Comparison of ENCODE assay signal across 28 cellular contexts in the genomic region with DNA sequence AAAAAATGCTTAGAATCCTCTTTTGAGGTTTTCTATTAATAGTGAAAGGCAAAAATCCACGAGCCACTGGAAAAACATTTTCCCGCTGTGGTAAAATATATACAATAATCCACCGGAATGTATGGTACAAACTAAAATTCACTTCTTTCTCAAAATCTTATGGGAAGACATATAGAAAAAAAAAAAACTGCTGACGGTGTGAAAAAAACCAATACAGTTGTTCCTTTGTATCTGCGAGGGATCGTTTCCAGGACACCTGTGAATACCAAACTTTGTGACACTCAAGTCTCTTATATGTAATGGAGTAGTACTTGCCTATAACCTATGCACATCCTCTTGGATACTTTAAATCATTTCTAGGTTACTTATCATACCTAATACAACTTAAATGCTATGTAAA. TPM values are rescaled to one million over a fixed set of nuclear protein-coding genes. Genes with fewer than 3 reads are reported as not detected.
DNase-seq lines count a peak whose midpoint lies in the region; ATAC-seq, FAIRE-seq and TF ChIP-seq lines count a peak whose summit lies in the region.
"Had no signal": no experiment of that assay in that cellular context is flagged by ENCODE, and none has a peak within 500 bp of the region (broad histone marks: within the 10 kb centered on the region; RNA-seq: fewer than 3 reads in every experiment).

No MANE protein-coding gene starts in this region.

- H4K20me1 ChIP-seq in HepG2 (ENCODE audit: insufficient read depth, low read length), result no peaks in the 10 kb centered on the region
- no peaks in the 10 kb centered on the region for H4K20me1 ChIP-seq in IMR-90 (ENCODE audit: insufficient read depth, low read length)
- H4K20me1 ChIP-seq in K562 (replicated peaks; ENCODE audit: control insufficient read depth, insufficient read depth, low read length), result no peaks in the 10 kb centered on the region
- H4K20me1 ChIP-seq: BLaER1 had no signal

- no peak overlapping the region for H2BK15ac ChIP-seq in IMR-90 (ENCODE audit: low read depth, low read length)

- TF ChIP-seq EP300 in HepG2 (IDR thresholded peaks at IDR 0.05; ENCODE audit: low read depth in 2 of 2, low read length in 2 of 2) (no peak), HepG2 (CRISPR knock-in tag; IDR thresholded peaks at IDR 0.05; ENCODE audit: borderline replicate concordance) (no peak), K562 (IDR thresholded peaks at IDR 0.05; ENCODE audit: low read length) (no peak)

- H2BK5ac ChIP-seq in IMR-90 (ENCODE audit: low read depth, low read length, poor library complexity, severe bottlenecking), result no peak overlapping the region

- TF ChIP-seq RAD21 in HepG2 (CRISPR knock-in tag; IDR thresholded peaks at IDR 0.05), result no peak
- no peak for TF ChIP-seq RAD21 in IMR-90 (IDR thresholded peaks at IDR 0.05; ENCODE audit: low read length)
- TF ChIP-seq RAD21 in K562 (CRISPR knock-in tag; conservative IDR thresholded peaks at IDR 0.05 in 1 of 2, IDR thresholded peaks at IDR 0.05 in 1 of 2), result no peak

- no peak overlapping the region for H4K91ac ChIP-seq in IMR-90 (ENCODE audit: insufficient read depth, low read depth, low read length)

- H3K4me3 ChIP-seq in HepG2 (replicated peaks in 1 of 3; ENCODE audit: insufficient read depth in 1 of 3, low read depth in 2 of 3, low read length in 3 of 3) (no peak overlapping the region), right lobe of liver (no peak overlapping the region), IMR-90 (ENCODE audit: insufficient read depth, low read depth, low read length) (no peak overlapping the region), K562 (no peak overlapping the region)
- H3K4me3 ChIP-seq: BLaER1 had no signal

- intact Hi-C loops in HepG2 (cut with micrococcal nuclease; ENCODE audit: unreplicated experiment), result no loop called here
- intact Hi-C loops in right lobe of liver (cut with DNase I), result no loop called here
- intact Hi-C loops in IMR-90 (cut with micrococcal nuclease), result no loop called here
- intact Hi-C loops in K562 (cut with micrococcal nuclease), result no loop called here

- H3K9me3 ChIP-seq in HepG2 (ENCODE audit: low read length) (no peaks in the 10 kb centered on the region), right lobe of liver (no peaks in the 10 kb centered on the region), IMR-90 (ENCODE audit: control insufficient read depth, insufficient read depth, low read length) (no peaks in the 10 kb centered on the region), K562 (replicated peaks; ENCODE audit: control insufficient read depth, insufficient read depth, low read depth, low read length) (no peaks in the 10 kb centered on the region)
- H3K9me3 ChIP-seq: BE2C, BLaER1 had no signal

- no peak overlapping the region for H3K18ac ChIP-seq in IMR-90 (ENCODE audit: low read depth, low read length)

- TF ChIP-seq CTCF in HepG2 (CRISPR knock-in tag; IDR thresholded peaks at IDR 0.05) (no peak), right lobe of liver (IDR thresholded peaks at IDR 0.05) (no peak), IMR-90 (conservative IDR thresholded peaks at IDR 0.05; ENCODE audit: low read depth, low read length) (no peak), K562 (IDR thresholded peaks at IDR 0.05 in 2 of 3, conservative IDR thresholded peaks at IDR 0.05 in 1 of 3; ENCODE audit: insufficient read depth in 2 of 3, low read depth in 1 of 3, low read length in 3 of 3) (no peak)

- no peak for FAIRE-seq in HepG2 (lab: Jason Lieb, UNC)
- FAIRE-seq in K562 (lab: Jason Lieb, UNC), result no peak
- FAIRE-seq: G401.6, GM12891, GM19239 had no signal

- H3K56ac ChIP-seq in IMR-90 (ENCODE audit: extremely low read depth, insufficient read depth, low read length), result no peak overlapping the region

- no peaks in the 10 kb centered on the region for H3K36me3 Mint-ChIP-seq in activated naive CD4-positive, alpha-beta T cell treated with anti-CD3 and anti-CD28 coated beads, Interleukin-2, amount 50 U/mL, for 72 hours
- H3K36me3 Mint-ChIP-seq: CD14-positive monocyte; CD4-positive, alpha-beta memory T cell; CD4-positive, CD25-positive, alpha-beta regulatory T cell; CD8-positive, alpha-beta memory T cell had no signal

- DNase-seq in HepG2 (ENCODE audit: low spot score), result no peak
- no peak for DNase-seq in right lobe of liver
- no peak for DNase-seq in IMR-90
- DNase-seq in K562 (ENCODE audit: extremely low read depth in 1 of 4, low spot score in 3 of 4), result no peak
- DNase-seq in activated naive CD4-positive, alpha-beta T cell treated with anti-CD3 and anti-CD28 coated beads, Interleukin-2, amount 50 U/mL, for 72 hours (ENCODE audit: low spot score in 2 of 2), result no peak
- DNase-seq in SK-N-DZ (ENCODE audit: low spot score), result no peak
- DNase-seq: ACHN; BE2C; C1 segment of cervical spinal cord; CD4-positive, alpha-beta memory T cell; CD4-positive, CD25-positive, alpha-beta regulatory T cell; CD8-positive, alpha-beta memory T cell; COR-L47; DMS 273 treated with DMSO at 0.1 percent for 48 hours; DMS153; DND-41; EL; GF-D8 had no signal

- no peak overlapping the region for H3K27ac Mint-ChIP-seq in activated naive CD4-positive, alpha-beta T cell treated with anti-CD3 and anti-CD28 coated beads, Interleukin-2, amount 50 U/mL, for 72 hours
- H3K27ac Mint-ChIP-seq: CD14-positive monocyte; CD4-positive, alpha-beta memory T cell; CD4-positive, CD25-positive, alpha-beta regulatory T cell; CD8-positive, alpha-beta memory T cell had no signal

- H2AK9ac ChIP-seq in IMR-90 (replicated peaks; ENCODE audit: low read depth, low read length, poor library complexity), result no peak overlapping the region

- in situ Hi-C loops in HepG2 (cut with HindIII; ENCODE audit: extremely low pct_ligation_motif_present, low pct_unique_long_range_greater_than_20kb), result no loop called here
- in situ Hi-C loops in IMR-90 (cut with MboI; ENCODE audit: low sequenced_read_pairs), result no loop called here
- in situ Hi-C loops in K562 (cut with MboI), result no loop called here

- no peaks in the 10 kb centered on the region for H3K36me3 ChIP-seq in HepG2 (replicated peaks in 1 of 2; ENCODE audit: control insufficient read depth in 1 of 2, insufficient read depth in 2 of 2, low read length in 2 of 2)
- no peaks in the 10 kb centered on the region for H3K36me3 ChIP-seq in right lobe of liver
- H3K36me3 ChIP-seq in IMR-90 (ENCODE audit: control insufficient read depth, insufficient read depth, low read length), result no peaks in the 10 kb centered on the region
- H3K36me3 ChIP-seq in K562 (ENCODE audit: control insufficient read depth, insufficient read depth, low read length), result no peaks in the 10 kb centered on the region
- H3K36me3 ChIP-seq: BE2C, BLaER1 had no signal

- H2AFZ ChIP-seq in HepG2 (ENCODE audit: low read length) (no peak overlapping the region), IMR-90 (replicated peaks; ENCODE audit: low read length, poor library complexity) (no peak overlapping the region), K562 (ENCODE audit: low read depth, low read length) (no peak overlapping the region)

- no peaks in the 10 kb centered on the region for H3K79me1 ChIP-seq in IMR-90 (ENCODE audit: low read depth in 1 of 2, low read length in 2 of 2)

- WGBS in HepG2 (ENCODE audit: low lambda C conversion rate), result 35% methylated on average over 6 of the region's 6 CpGs
- WGBS in right lobe of liver (ENCODE audit: insufficient coverage, low coverage, low lambda C conversion rate, missing lambda C conversion rate), result 89% methylated on average over 6 of the region's 6 CpGs
- WGBS in IMR-90 (ENCODE audit: extremely low coverage in 2 of 2, insufficient read length in 1 of 2), 2 experiments, result no CpG with 5 or more reads among the region's 6 CpGs
- WGBS in K562 (ENCODE audit: insufficient coverage, low coverage, missing lambda C conversion rate), result 0% methylated on average over 6 of the region's 6 CpGs

- H3K79me2 ChIP-seq in HepG2 (ENCODE audit: insufficient read depth, low read length) (no peaks in the 10 kb centered on the region), K562 (ENCODE audit: control insufficient read depth, insufficient read depth, low read length) (no peaks in the 10 kb centered on the region)

- no peaks in the 10 kb centered on the region; a peak in 1 of 5 replicates for H3K27me3 ChIP-seq in HepG2 (ENCODE audit: control insufficient read depth in 1 of 2, insufficient read depth in 2 of 2, low read length in 2 of 2)
- H3K27me3 ChIP-seq in right lobe of liver, result no peaks in the 10 kb centered on the region
- no peaks in the 10 kb centered on the region for H3K27me3 ChIP-seq in IMR-90 (ENCODE audit: control insufficient read depth, insufficient read depth, low read length)
- no peaks in the 10 kb centered on the region; a peak in 1 of 5 replicates for H3K27me3 ChIP-seq in K562 (ENCODE audit: control insufficient read depth in 2 of 2, insufficient read depth in 2 of 2, low read length in 2 of 2)
- H3K27me3 ChIP-seq: BE2C, BLaER1 had no signal

- dilution Hi-C loops in IMR-90 (cut with HindIII; ENCODE audit: low sequenced_read_pairs, unreplicated experiment), result no loop called here

- no peak overlapping the region for H2BK120ac ChIP-seq in IMR-90 (ENCODE audit: low read depth, low read length)

- no TSS peak for BruUV-seq in HepG2 (replicated peaks; lab: Mats Ljungman, UMichigan)
- BruUV-seq in IMR-90 (replicated peaks; lab: Mats Ljungman, UMichigan), result no TSS peak
- BruUV-seq in K562 (replicated peaks; lab: Mats Ljungman, UMichigan), result no TSS peak

- no peaks in the 10 kb centered on the region for H3K9me1 ChIP-seq in IMR-90 (ENCODE audit: insufficient read depth, low read length)
- no peaks in the 10 kb centered on the region for H3K9me1 ChIP-seq in K562 (ENCODE audit: control insufficient read depth, insufficient read depth, low read length)

- H3K23ac ChIP-seq in IMR-90 (ENCODE audit: low read depth, low read length), result no peak overlapping the region

- H3K9ac ChIP-seq in HepG2 (ENCODE audit: insufficient read depth, low read depth, low read length), result no peak overlapping the region
- no peak overlapping the region for H3K9ac ChIP-seq in IMR-90 (ENCODE audit: low read depth, low read length)
- H3K9ac ChIP-seq in K562 (ENCODE audit: insufficient read depth in 1 of 2, low read depth in 2 of 2, low read length in 2 of 2), result no peak overlapping the region
- H3K9ac ChIP-seq: BLaER1 had no signal

- POLR2A ChIA-PET in HepG2 (lab: Yijun Ruan, JAX), result no interaction called here
- POLR2A ChIA-PET in IMR-90 (lab: Charles Lee; ENCODE audit: unreplicated experiment), result no interaction called here
- POLR2A ChIA-PET in K562 (lab: Yijun Ruan, JAX), result interaction anchor here (0.7 kb wide), 1 partner anchor 336 kb away, joined by 3 read pairs; no protein-coding TSS in a partner anchor

- no peak overlapping the region for H3K14ac ChIP-seq in IMR-90 (replicated peaks; ENCODE audit: low read depth, low read length)

- H2AK5ac ChIP-seq in IMR-90 (ENCODE audit: low read depth, low read length), result no peak overlapping the region

- no peaks in the 10 kb centered on the region for H3K9me3 Mint-ChIP-seq in activated naive CD4-positive, alpha-beta T cell treated with anti-CD3 and anti-CD28 coated beads, Interleukin-2, amount 50 U/mL, for 72 hours
- H3K9me3 Mint-ChIP-seq: CD4-positive, alpha-beta memory T cell had no signal

- no peak overlapping the region for H3K4me2 ChIP-seq in HepG2 (ENCODE audit: low read depth, low read length)
- H3K4me2 ChIP-seq in IMR-90 (ENCODE audit: low read depth, low read length), result no peak overlapping the region
- no peak overlapping the region for H3K4me2 ChIP-seq in K562 (ENCODE audit: insufficient read depth, low read length)
- H3K4me2 ChIP-seq: BLaER1 had no signal

- CTCF ChIA-PET in HepG2 (lab: Yijun Ruan, JAX; ENCODE audit: low intra/inter-chr PET ratio, low total read pairs), result no interaction called here
- CTCF ChIA-PET in IMR-90 (lab: Yijun Ruan, JAX), result no interaction called here
- CTCF ChIA-PET in K562 (lab: Yijun Ruan, JAX; ENCODE audit: low intra/inter-chr PET ratio), result no interaction called here

- no peak overlapping the region for H4K5ac ChIP-seq in IMR-90 (ENCODE audit: low read depth, low read length)

- TF ChIP-seq POLR2A in HepG2 (IDR thresholded peaks at IDR 0.05; ENCODE audit: insufficient read depth in 1 of 2, low read depth in 2 of 2, low read length in 2 of 2), result no peak
- TF ChIP-seq POLR2A in right lobe of liver (IDR thresholded peaks at IDR 0.05), result no peak
- TF ChIP-seq POLR2A in IMR-90 (IDR thresholded peaks at IDR 0.05; ENCODE audit: low read depth, low read length), result no peak
- TF ChIP-seq POLR2A in K562 (conservative IDR thresholded peaks at IDR 0.05), result no peak

- no peak overlapping the region for H3K4ac ChIP-seq in IMR-90 (ENCODE audit: low read depth, low read length)

- no peak for ATAC-seq in HepG2
- no peak for ATAC-seq in right lobe of liver
- ATAC-seq in IMR-90 (ENCODE audit: low read depth), result no peak
- no peak for ATAC-seq in K562
- ATAC-seq in activated naive CD4-positive, alpha-beta T cell treated with anti-CD3 and anti-CD28 coated beads, Interleukin-2, amount 50 U/mL, for 72 hours, result no peak
- no peak for ATAC-seq in HG03520 (IDR thresholded peaks at IDR 0.05; ENCODE audit: unreplicated experiment)

- H2BK20ac ChIP-seq in IMR-90 (ENCODE audit: low read depth, low read length), result no peak overlapping the region

- H3K27ac ChIP-seq in HepG2 (ENCODE audit: extremely low read length, insufficient read depth, low read length) (no peak overlapping the region), right lobe of liver (no peak overlapping the region), IMR-90 (ENCODE audit: insufficient read depth, low read length) (no peak overlapping the region), K562 (ENCODE audit: extremely low read depth, low read depth, low read length) (no peak overlapping the region)
- H3K27ac ChIP-seq: 22Rv1, BLaER1 had no signal

- no peak overlapping the region for H4K8ac ChIP-seq in IMR-90 (ENCODE audit: low read depth in 2 of 2, low read length in 2 of 2)

- H3K4me1 ChIP-seq in HepG2 (ENCODE audit: insufficient read depth, low read length) (no peaks in the 10 kb centered on the region), right lobe of liver (no peaks in the 10 kb centered on the region), IMR-90 (ENCODE audit: control insufficient read depth, insufficient read depth, low read length) (no peaks in the 10 kb centered on the region), K562 (replicated peaks in 1 of 2; ENCODE audit: control insufficient read depth in 2 of 2, insufficient read depth in 2 of 2, low read length in 2 of 2) (no peaks in the 10 kb centered on the region)
- H3K4me1 ChIP-seq: BE2C, BLaER1 had no signal

RNA-seq across cellular contexts. Expression of a gene that starts 13.3 kb away (rescaled TPM):
- total RNA-seq in HepG2 (2016; rRNA removed; fragmentation: Illumina TruSeq; extraction: Trizol) (not detected in 2 replicates), right lobe of liver (1 to 10 TPM in 2 of 6 experiments, under 1 TPM in 3, not detected in 1; 0.11 to 2.2 (median 0.47) TPM), IMR-90 (2012; rRNA removed) (not detected in 2 replicates), K562 (2014; rRNA removed) (not detected in 2 replicates), K562 (2014; rRNA removed; fragmentation: Illumina TruSeq; extraction: Trizol) (not detected in 2 replicates), K562 (2015; rRNA removed; fragmentation: Illumina TruSeq; extraction: Trizol) (not detected in 2 replicates), K562 (2021) (not detected in 2 replicates)
- not detected in 2 replicates for total RNA-seq in HepG2 (2016; cell fraction: cytosol; rRNA removed; fragmentation: Illumina TruSeq; extraction: Trizol; ENCODE audit: low read depth)
- not detected in 2 replicates for total RNA-seq in HepG2 (2016; cell fraction: insoluble cytoplasmic fraction; rRNA removed; fragmentation: Illumina TruSeq; extraction: Trizol)
- total RNA-seq in HepG2 (2016; cell fraction: membrane; rRNA removed; fragmentation: Illumina TruSeq; extraction: Trizol), result not detected in 2 replicates
- not detected in 2 replicates for total RNA-seq in HepG2 (2016; cell fraction: nucleus; rRNA removed; fragmentation: Illumina TruSeq; extraction: Trizol)
- polyA plus RNA-seq in HepG2 (2011; rRNA removed) (not detected in 2 replicates), IMR-90 (2012; rRNA removed) (not detected in 2 replicates), K562 (2011; rRNA removed) (not detected in 2 replicates), K562 (2014; fragmentation: Illumina TruSeq; extraction: Trizol) (not detected in 2 replicates), K562 (2014; fragmentation: Nextera tagmentation; extraction: Ambion mirVana) (not detected), K562 (2014; rRNA removed) (not detected in 2 replicates)
- polyA plus RNA-seq in HepG2 (2011; cell fraction: cytosol; rRNA removed), result not detected in 2 replicates
- not detected in 2 replicates for polyA plus RNA-seq in HepG2 (2011; cell fraction: nucleus; rRNA removed)
- polyA plus RNA-seq in HepG2 (2012), result not detected in 2 replicates
- not detected in 2 replicates for polyA plus RNA-seq in HepG2 (2016; cell fraction: cytosol; fragmentation: Illumina TruSeq; extraction: Trizol; ENCODE audit: low read depth)
- polyA plus RNA-seq in HepG2 (2016; cell fraction: insoluble cytoplasmic fraction; fragmentation: Illumina TruSeq; extraction: Trizol; ENCODE audit: low read depth), result not detected in 2 replicates
- polyA plus RNA-seq in HepG2 (2016; cell fraction: membrane; fragmentation: Illumina TruSeq; extraction: Trizol; ENCODE audit: low read depth), result not detected in 2 replicates
- not detected in 2 replicates for polyA plus RNA-seq in HepG2 (2016; cell fraction: nucleus; fragmentation: Illumina TruSeq; extraction: Trizol; ENCODE audit: insufficient read depth, low read depth)
- polyA minus RNA-seq in HepG2 (2011; rRNA and poly(A)+ RNA removed; ENCODE audit: low replicate concordance), result not detected in 2 replicates
- not detected in 2 replicates for polyA minus RNA-seq in HepG2 (2011; cell fraction: cytosol; rRNA and poly(A)+ RNA removed)
- not detected in 2 replicates for polyA minus RNA-seq in HepG2 (2011; cell fraction: nucleus; rRNA and poly(A)+ RNA removed)
- polyA plus RNA-seq in IMR-90 (2012; cell fraction: cytosol; rRNA removed), result not detected in 2 replicates
- polyA plus RNA-seq in IMR-90 (2012; cell fraction: nucleus; rRNA removed; ENCODE audit: low replicate concordance), result not detected in 2 replicates
- not detected in 2 replicates for total RNA-seq in K562 (2011; cell fraction: chromatin; rRNA removed; ENCODE audit: low replicate concordance)
- not detected in 2 replicates for total RNA-seq in K562 (2011; cell fraction: nucleolus; rRNA removed)
- total RNA-seq in K562 (2011; cell fraction: nucleoplasm; rRNA removed), result not detected in 2 replicates
- not detected in 2 replicates for polyA plus RNA-seq in K562 (2011; cell fraction: cytosol; rRNA removed)
- polyA plus RNA-seq in K562 (2011; cell fraction: nucleus; rRNA removed), result not detected in 2 replicates
- not detected in 2 replicates for polyA plus RNA-seq in K562 (2012)
- polyA minus RNA-seq in K562 (2011; rRNA and poly(A)+ RNA removed), result not detected in 2 replicates
- polyA minus RNA-seq in K562 (2011; cell fraction: cytosol; rRNA and poly(A)+ RNA removed), result not detected in 2 replicates
- not detected in 2 replicates for polyA minus RNA-seq in K562 (2011; cell fraction: nucleus; rRNA and poly(A)+ RNA removed)
- total RNA-seq in activated naive CD4-positive, alpha-beta T cell treated with anti-CD3 and anti-CD28 coated beads, Interleukin-2, amount 50 U/mL, for 72 hours, result not detected
- 1.4 and 2.9 TPM in 2 replicates for polyA plus RNA-seq in SK-N-DZ (2014; cell fraction: cytosol; rRNA removed)
- polyA plus RNA-seq in SK-N-DZ (2014; cell fraction: nucleus; rRNA removed), result 0.93 and 1.5 TPM in 2 replicates
- total RNA-seq: A172; A673; CD4-positive, alpha-beta memory T cell; CD4-positive, CD25-positive, alpha-beta regulatory T cell; CD8-positive, alpha-beta memory T cell had no signal
- polyA plus RNA-seq: AG04450; CD14-positive monocyte; CD4-positive, alpha-beta memory T cell; CD4-positive, CD25-positive, alpha-beta regulatory T cell; CD8-positive, alpha-beta memory T cell had no signal
